ENCODE assay signal across 2 cellular contexts in the genomic region with DNA sequence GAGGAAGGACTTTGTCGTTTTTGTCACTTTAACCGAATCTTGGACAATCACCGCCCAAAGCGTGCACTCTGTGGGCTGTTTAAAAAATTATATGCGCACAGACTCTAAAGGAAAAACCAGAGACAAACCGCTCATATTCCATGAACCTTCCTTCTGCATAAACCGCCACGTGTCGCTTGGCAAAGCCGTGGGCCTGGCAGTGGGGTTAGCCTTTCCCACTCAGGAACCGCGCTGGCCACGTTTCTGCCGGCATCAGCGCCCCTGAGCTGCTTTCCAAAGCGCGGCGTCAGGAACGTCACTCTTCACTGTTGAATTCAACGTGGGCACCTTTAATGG.
TF ChIP-seq lines count a peak whose summit lies in the region.

No MANE protein-coding gene starts in this region.

TF ChIP-seq in SK-N-SH treated with all-trans-retinoic acid at 6 μM for 48 hours, 23 proteins besides CTCF, POLR2A, EP300 and RAD21 (continued from another document):
- TF ChIP-seq, protein P1, sequence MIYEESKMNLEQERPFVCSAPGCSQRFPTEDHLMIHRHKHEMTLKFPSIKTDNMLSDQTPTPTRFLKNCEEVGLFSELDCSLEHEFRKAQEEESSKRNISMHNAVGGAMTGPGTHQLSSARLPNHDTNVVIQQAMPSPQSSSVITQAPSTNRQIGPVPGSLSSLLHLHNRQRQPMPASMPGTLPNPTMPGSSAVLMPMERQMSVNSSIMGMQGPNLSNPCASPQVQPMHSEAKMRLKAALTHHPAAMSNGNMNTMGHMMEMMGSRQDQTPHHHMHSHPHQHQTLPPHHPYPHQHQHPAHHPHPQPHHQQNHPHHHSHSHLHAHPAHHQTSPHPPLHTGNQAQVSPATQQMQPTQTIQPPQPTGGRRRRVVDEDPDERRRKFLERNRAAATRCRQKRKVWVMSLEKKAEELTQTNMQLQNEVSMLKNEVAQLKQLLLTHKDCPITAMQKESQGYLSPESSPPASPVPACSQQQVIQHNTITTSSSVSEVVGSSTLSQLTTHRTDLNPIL (CRISPR knock-in tag; IDR thresholded peaks at IDR 0.05; ENCODE audit: low read depth), result no peak
- TF ChIP-seq, protein P2, sequence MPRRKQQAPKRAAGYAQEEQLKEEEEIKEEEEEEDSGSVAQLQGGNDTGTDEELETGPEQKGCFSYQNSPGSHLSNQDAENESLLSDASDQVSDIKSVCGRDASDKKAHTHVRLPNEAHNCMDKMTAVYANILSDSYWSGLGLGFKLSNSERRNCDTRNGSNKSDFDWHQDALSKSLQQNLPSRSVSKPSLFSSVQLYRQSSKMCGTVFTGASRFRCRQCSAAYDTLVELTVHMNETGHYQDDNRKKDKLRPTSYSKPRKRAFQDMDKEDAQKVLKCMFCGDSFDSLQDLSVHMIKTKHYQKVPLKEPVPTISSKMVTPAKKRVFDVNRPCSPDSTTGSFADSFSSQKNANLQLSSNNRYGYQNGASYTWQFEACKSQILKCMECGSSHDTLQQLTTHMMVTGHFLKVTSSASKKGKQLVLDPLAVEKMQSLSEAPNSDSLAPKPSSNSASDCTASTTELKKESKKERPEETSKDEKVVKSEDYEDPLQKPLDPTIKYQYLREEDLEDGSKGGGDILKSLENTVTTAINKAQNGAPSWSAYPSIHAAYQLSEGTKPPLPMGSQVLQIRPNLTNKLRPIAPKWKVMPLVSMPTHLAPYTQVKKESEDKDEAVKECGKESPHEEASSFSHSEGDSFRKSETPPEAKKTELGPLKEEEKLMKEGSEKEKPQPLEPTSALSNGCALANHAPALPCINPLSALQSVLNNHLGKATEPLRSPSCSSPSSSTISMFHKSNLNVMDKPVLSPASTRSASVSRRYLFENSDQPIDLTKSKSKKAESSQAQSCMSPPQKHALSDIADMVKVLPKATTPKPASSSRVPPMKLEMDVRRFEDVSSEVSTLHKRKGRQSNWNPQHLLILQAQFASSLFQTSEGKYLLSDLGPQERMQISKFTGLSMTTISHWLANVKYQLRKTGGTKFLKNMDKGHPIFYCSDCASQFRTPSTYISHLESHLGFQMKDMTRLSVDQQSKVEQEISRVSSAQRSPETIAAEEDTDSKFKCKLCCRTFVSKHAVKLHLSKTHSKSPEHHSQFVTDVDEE (CRISPR knock-in tag; IDR thresholded peaks at IDR 0.05), result no peak
- no peak for TF ChIP-seq ZNF70 (CRISPR knock-in tag; IDR thresholded peaks at IDR 0.05)
- no peak for TF ChIP-seq ZNF565 (CRISPR knock-in tag; conservative IDR thresholded peaks at IDR 0.05; ENCODE audit: low read depth)
- TF ChIP-seq ZFP30 (CRISPR knock-in tag; IDR thresholded peaks at IDR 0.05), result no peak
- TF ChIP-seq PPARA (CRISPR knock-in tag; IDR thresholded peaks at IDR 0.05; ENCODE audit: borderline replicate concordance), result no peak

TF ChIP-seq in SK-N-SH, 30 proteins besides CTCF, POLR2A, EP300 and RAD21 (continued from another document):
- TF ChIP-seq, protein P3, sequence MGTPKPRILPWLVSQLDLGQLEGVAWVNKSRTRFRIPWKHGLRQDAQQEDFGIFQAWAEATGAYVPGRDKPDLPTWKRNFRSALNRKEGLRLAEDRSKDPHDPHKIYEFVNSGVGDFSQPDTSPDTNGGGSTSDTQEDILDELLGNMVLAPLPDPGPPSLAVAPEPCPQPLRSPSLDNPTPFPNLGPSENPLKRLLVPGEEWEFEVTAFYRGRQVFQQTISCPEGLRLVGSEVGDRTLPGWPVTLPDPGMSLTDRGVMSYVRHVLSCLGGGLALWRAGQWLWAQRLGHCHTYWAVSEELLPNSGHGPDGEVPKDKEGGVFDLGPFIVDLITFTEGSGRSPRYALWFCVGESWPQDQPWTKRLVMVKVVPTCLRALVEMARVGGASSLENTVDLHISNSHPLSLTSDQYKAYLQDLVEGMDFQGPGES (IDR thresholded peaks at IDR 0.05; ENCODE audit: low read depth, low read length), result no peak
- TF ChIP-seq CHD2 (IDR thresholded peaks at IDR 0.05; ENCODE audit: low read length, partially characterized antibody) (no peak), GABPA (IDR thresholded peaks at IDR 0.05; ENCODE audit: low read depth) (no peak)
- TF ChIP-seq, protein P4, sequence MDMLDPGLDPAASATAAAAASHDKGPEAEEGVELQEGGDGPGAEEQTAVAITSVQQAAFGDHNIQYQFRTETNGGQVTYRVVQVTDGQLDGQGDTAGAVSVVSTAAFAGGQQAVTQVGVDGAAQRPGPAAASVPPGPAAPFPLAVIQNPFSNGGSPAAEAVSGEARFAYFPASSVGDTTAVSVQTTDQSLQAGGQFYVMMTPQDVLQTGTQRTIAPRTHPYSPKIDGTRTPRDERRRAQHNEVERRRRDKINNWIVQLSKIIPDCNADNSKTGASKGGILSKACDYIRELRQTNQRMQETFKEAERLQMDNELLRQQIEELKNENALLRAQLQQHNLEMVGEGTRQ (IDR thresholded peaks at IDR 0.05; ENCODE audit: borderline replicate concordance, low read depth, low read length), result no peak
- TF ChIP-seq, protein P5, sequence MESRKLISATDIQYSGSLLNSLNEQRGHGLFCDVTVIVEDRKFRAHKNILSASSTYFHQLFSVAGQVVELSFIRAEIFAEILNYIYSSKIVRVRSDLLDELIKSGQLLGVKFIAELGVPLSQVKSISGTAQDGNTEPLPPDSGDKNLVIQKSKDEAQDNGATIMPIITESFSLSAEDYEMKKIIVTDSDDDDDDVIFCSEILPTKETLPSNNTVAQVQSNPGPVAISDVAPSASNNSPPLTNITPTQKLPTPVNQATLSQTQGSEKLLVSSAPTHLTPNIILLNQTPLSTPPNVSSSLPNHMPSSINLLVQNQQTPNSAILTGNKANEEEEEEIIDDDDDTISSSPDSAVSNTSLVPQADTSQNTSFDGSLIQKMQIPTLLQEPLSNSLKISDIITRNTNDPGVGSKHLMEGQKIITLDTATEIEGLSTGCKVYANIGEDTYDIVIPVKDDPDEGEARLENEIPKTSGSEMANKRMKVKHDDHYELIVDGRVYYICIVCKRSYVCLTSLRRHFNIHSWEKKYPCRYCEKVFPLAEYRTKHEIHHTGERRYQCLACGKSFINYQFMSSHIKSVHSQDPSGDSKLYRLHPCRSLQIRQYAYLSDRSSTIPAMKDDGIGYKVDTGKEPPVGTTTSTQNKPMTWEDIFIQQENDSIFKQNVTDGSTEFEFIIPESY (IDR thresholded peaks at IDR 0.05; ENCODE audit: borderline replicate concordance, low read depth), result no peak
